Comparison of ENCODE assay signal across 8 cellular contexts in the genomic region with DNA sequence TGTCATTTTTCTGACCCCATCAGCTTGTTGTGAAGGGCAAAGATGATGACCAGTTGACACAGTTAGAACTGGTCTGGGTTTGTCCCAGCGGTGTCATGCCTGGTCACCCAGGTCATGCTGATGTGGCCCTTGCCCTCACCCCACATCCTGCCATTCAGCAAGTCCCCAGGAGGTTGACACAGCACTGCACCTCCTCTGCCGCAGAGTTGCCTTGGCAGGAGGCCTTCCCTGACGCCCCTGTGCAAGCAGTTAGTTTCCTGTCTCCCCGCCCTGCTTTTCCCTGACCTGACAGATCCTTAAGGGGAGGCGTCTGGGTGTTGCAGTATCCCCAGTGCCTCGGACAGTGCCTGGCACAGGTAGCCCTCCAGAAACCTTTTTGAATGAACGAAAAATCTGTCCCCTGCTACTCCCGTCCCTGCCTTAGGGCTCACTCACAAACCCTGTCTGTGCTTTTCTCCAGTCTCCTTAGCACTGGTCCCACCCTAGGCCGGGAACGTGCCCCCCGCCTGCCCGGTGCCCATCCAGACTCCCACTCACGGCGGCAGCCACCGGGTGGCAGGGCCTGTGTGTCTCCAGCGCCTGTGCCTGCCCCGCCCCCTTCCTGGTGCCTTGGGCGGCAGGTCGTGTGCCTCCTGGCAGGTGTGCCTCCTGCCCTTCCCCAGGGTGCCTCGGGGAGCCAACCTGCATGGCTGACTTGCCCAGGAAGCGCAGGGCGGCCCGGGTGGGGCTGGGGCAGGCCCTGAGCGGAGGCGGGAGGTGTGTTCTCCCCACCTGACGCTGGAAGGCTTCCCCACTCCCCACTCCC. TPM values are rescaled to one million over a fixed set of nuclear protein-coding genes. Genes with fewer than 3 reads are reported as not detected.
A peak's percentile ranks its signal among the peaks of the same experiment; 100 is the strongest.
DNase-seq lines count a peak whose midpoint lies in the region; ATAC-seq and TF ChIP-seq lines count a peak whose summit lies in the region.

No MANE protein-coding gene starts in this region.

- H3K4me2 ChIP-seq in neuronal stem cell (ENCODE audit: insufficient read depth, low read length, poor library complexity, severe bottlenecking), result no peak overlapping the region

- peak overlapping the region; percentile 98 for H2BK15ac ChIP-seq in neuronal stem cell (ENCODE audit: low read length)

- DNase-seq in NCI-H2171 treated with DMSO at 0.1 percent for 48 hours (lab: John Stamatoyannopoulos, UW), result peak; percentile 84
- DNase-seq in choroid plexus epithelial cell (ENCODE audit: low read depth), result peak; percentile 48
- no peak for DNase-seq in neuronal stem cell (ENCODE audit: low spot score)
- DNase-seq in Ammon's horn (ENCODE audit: low spot score), result no peak
- no peak for DNase-seq in effector CD8-positive, alpha-beta T cell (lab: John Stamatoyannopoulos, UW)
- DNase-seq in NCI-H1694 treated with DMSO at 0.1 percent for 48 hours (lab: John Stamatoyannopoulos, UW), result no peak

- WGBS in neuronal stem cell (ENCODE audit: extremely low coverage in 2 of 2, insufficient read length in 2 of 2, insufficient replicate concordance in 1 of 2), 2 donors, result no CpG with 5 or more reads among the region's 26 CpGs

- peak overlapping the region; percentile 98 for H3K18ac ChIP-seq in neuronal stem cell (ENCODE audit: low read length)

- H2BK5ac ChIP-seq in neuronal stem cell (ENCODE audit: low read length), result peak overlapping the region; percentile 77

- H2BK12ac ChIP-seq in neuronal stem cell (ENCODE audit: low read length), result peak overlapping the region; percentile 97

- no peak overlapping the region for H3K27ac ChIP-seq in neuronal stem cell (replicated peaks; ENCODE audit: low read length)

- H3K14ac ChIP-seq in neuronal stem cell (ENCODE audit: low read length), result peak overlapping the region; percentile 79

- H3K9ac ChIP-seq in neuronal stem cell (ENCODE audit: low read depth, low read length, poor library complexity), result peak overlapping the region; percentile 47

- ATAC-seq in GM19043 (IDR thresholded peaks at IDR 0.05; ENCODE audit: low read depth, unreplicated experiment) (peak; percentile 63), HG03469 (IDR thresholded peaks at IDR 0.05; ENCODE audit: unreplicated experiment) (no peak)

- H4K8ac ChIP-seq in neuronal stem cell (ENCODE audit: low read depth, low read length), result peak overlapping the region; percentile 66

- H3K27me3 ChIP-seq in neuronal stem cell (ENCODE audit: control insufficient read depth in 3 of 3, insufficient read depth in 3 of 3, low read depth in 1 of 3, low read length in 3 of 3), result no peaks in the 10 kb centered on the region

- H3K36me3 ChIP-seq in neuronal stem cell (replicated peaks in 1 of 2; ENCODE audit: control insufficient read depth in 2 of 2, insufficient read depth in 2 of 2, low read length in 2 of 2), result no peaks in the 10 kb centered on the region

- H3K4me3 ChIP-seq in choroid plexus epithelial cell (ENCODE audit: low read depth, low read length), result no peak overlapping the region
- peak overlapping the region in 1 of 2 donors; percentile 34 for H3K4me3 ChIP-seq in neuronal stem cell (ENCODE audit: low read length in 2 of 2)

- peak overlapping the region; percentile 94 for H3K23ac ChIP-seq in neuronal stem cell (ENCODE audit: low read depth, low read length, poor library complexity)

- H3K4ac ChIP-seq in neuronal stem cell (ENCODE audit: low read length), result peak overlapping the region; percentile 4

- peak overlapping the region; percentile 65 for H4K91ac ChIP-seq in neuronal stem cell (ENCODE audit: low read depth, low read length, poor library complexity)

- peak overlapping the region; percentile 98 for H2AK5ac ChIP-seq in neuronal stem cell (ENCODE audit: low read depth, low read length)

- H3K4me1 ChIP-seq in neuronal stem cell (ENCODE audit: control insufficient read depth in 2 of 2, insufficient read depth in 1 of 2, low read depth in 1 of 2, low read length in 2 of 2), result peaks cover 22 to 38% of the 10 kb centered on the region in 2 donors

- H2AFZ ChIP-seq in neuronal stem cell (ENCODE audit: low read length), result peak overlapping the region; percentile 90

- H2BK120ac ChIP-seq in neuronal stem cell (ENCODE audit: low read depth, low read length), result peak overlapping the region; percentile 83

- H3K79me1 ChIP-seq in neuronal stem cell (ENCODE audit: low read depth, low read length), result peaks cover 8% of the 10 kb centered on the region

- TF ChIP-seq CTCF in choroid plexus epithelial cell (conservative IDR thresholded peaks at IDR 0.05; ENCODE audit: low read depth, low read length), result no peak

- H3K9me3 ChIP-seq in neuronal stem cell (replicated peaks in 1 of 2; ENCODE audit: control insufficient read depth in 2 of 2, insufficient read depth in 1 of 2, low read depth in 1 of 2, low read length in 2 of 2), result peaks cover 0 to 7% of the 10 kb centered on the region in 2 donors

RNA-seq across cellular contexts. Expression of a gene that starts 13.0 kb away (rescaled TPM):
- polyA plus RNA-seq in neuronal stem cell (2013, experiment 1 of 2), result 18.2 TPM
- 16.8 TPM for polyA plus RNA-seq in neuronal stem cell (2013, experiment 2 of 2)

Comparison
In these comparisons a context has a peak if more than half of its experiments do, and no peak if none do; other contexts are left out.
1. DNase-seq: peak in NCI-H2171 treated with DMSO at 0.1 percent for 48 hours (single experiment) and choroid plexus epithelial cell (single experiment); none in neuronal stem cell (single experiment), Ammon's horn (single experiment), effector CD8-positive, alpha-beta T cell (single experiment) and NCI-H1694 treated with DMSO at 0.1 percent for 48 hours (single experiment).